Comparison of ENCODE assay signal across 8 cellular contexts in genomic region chr16:14301150-14302030, GRCh38.
DNase-seq lines count a peak whose midpoint lies in the region; ATAC-seq and TF ChIP-seq lines count a peak whose summit lies in the region.

No MANE protein-coding gene starts in this region.

- no peaks in the 10 kb centered on the region for H3K27me3 Mint-ChIP-seq in chondrocyte (ENCODE audit: low read depth)
- peaks cover 5% of the 10 kb centered on the region for H3K27me3 Mint-ChIP-seq in memory B cell

- H2AFZ ChIP-seq in OCI-LY7 (ENCODE audit: low read length): peak overlapping the region; percentile 45; the same call in 1 of the 2 replicates

- 1% methylated on average over 34 of the region's 34 CpGs for WGBS in urinary bladder

- peak overlapping the region; percentile 20 for H3K27ac ChIP-seq in OCI-LY7 (ENCODE audit: low read depth, low read length, poor library complexity, severe bottlenecking)
- peak overlapping the region; percentile 81 for H3K27ac ChIP-seq in urinary bladder (ENCODE audit: low read depth)

- peaks cover 15% of the 10 kb centered on the region for H4K20me1 ChIP-seq in OCI-LY7 (ENCODE audit: insufficient read depth, low read length)

- no peaks in the 10 kb centered on the region for H3K9me2 ChIP-seq in OCI-LY7 (ENCODE audit: insufficient read depth, low read length)

- no peaks in the 10 kb centered on the region for H3K36me3 Mint-ChIP-seq in chondrocyte (ENCODE audit: low read depth)
- H3K36me3 Mint-ChIP-seq in memory B cell: no peaks in the 10 kb centered on the region

- peak overlapping the region; percentile 70 for H3K4me3 ChIP-seq in OCI-LY7 (ENCODE audit: low read depth, low read length, poor library complexity, severe bottlenecking)
- H3K4me3 ChIP-seq in urinary bladder (ENCODE audit: low read depth, low read length): peak overlapping the region; percentile 96

- H3K4me1 ChIP-seq in OCI-LY7 (ENCODE audit: insufficient read depth, low read length, poor library complexity, severe bottlenecking) (peaks cover 41% of the 10 kb centered on the region), urinary bladder (ENCODE audit: insufficient read depth) (no peaks in the 10 kb centered on the region)

- H3K9me3 Mint-ChIP-seq in chondrocyte (ENCODE audit: low read depth): no peaks in the 10 kb centered on the region
- no peaks in the 10 kb centered on the region for H3K9me3 Mint-ChIP-seq in memory B cell

- DNase-seq in activated naive CD4-positive, alpha-beta T cell treated with Interleukin-2 at 50 U/mL for 16 hours: peak; percentile 9
- no peak for DNase-seq in activated naive CD4-positive, alpha-beta T cell (lab: John Stamatoyannopoulos, UW)
- DNase-seq in OCI-LY7 (ENCODE audit: low spot score) (no peak), chondrocyte (ENCODE audit: low spot score) (no peak), memory B cell (ENCODE audit: low spot score in 2 of 2) (no peak), activated gamma-delta T cell treated with Interleukin-2 at 50 U/mL for 16 hours (no peak)

- POLR2A ChIA-PET in OCI-LY7 (lab: Charles Lee): interaction anchor here (1.0 to 1.5 kb wide), 3 partner anchors 8 to 74 kb away, joined by 3 to 7 read pairs (median 6); no protein-coding TSS in a partner anchor

- H3K36me3 ChIP-seq in OCI-LY7 (ENCODE audit: insufficient read depth, low read length) (peaks cover 14% of the 10 kb centered on the region; the same call in 1 of the 2 replicates), urinary bladder (ENCODE audit: insufficient read depth) (no peaks in the 10 kb centered on the region)

- no peaks in the 10 kb centered on the region for H3K9me3 ChIP-seq in OCI-LY7 (ENCODE audit: low read length)

- peak overlapping the region; percentile 85 for H3K4me2 ChIP-seq in OCI-LY7 (ENCODE audit: low read length)

- TF ChIP-seq CTCF in OCI-LY7 (conservative IDR thresholded peaks at IDR 0.05; ENCODE audit: low read length) (no peak), chondrocyte (IDR thresholded peaks at IDR 0.05) (no peak)

- CTCF ChIA-PET in OCI-LY7 (lab: Charles Lee; ENCODE audit: unreplicated experiment): interaction anchor here (1.0 to 1.2 kb wide), 2 partner anchors 15 to 226 kb away, joined by 3 read pairs; no protein-coding TSS in a partner anchor

- peaks cover 43% of the 10 kb centered on the region for H3K79me2 ChIP-seq in OCI-LY7 (ENCODE audit: insufficient read depth, low read depth, low read length)

- H3K4me1 Mint-ChIP-seq in chondrocyte (ENCODE audit: low read depth) (peaks cover 39% of the 10 kb centered on the region), memory B cell (peaks cover 9% of the 10 kb centered on the region)

- BruUV-seq in OCI-LY7 (replicated peaks; lab: Mats Ljungman, UMichigan): no TSS peak

- intact Hi-C loops in OCI-LY7 (cut with micrococcal nuclease; ENCODE audit: unreplicated experiment): loop anchor here (1.0 to 2.0 kb wide), 4 partner anchors 75 to 331 kb away; partner anchors contain the start of gene BFAR

- H3K4me3 Mint-ChIP-seq in chondrocyte (ENCODE audit: unreplicated experiment): peak overlapping the region; percentile 72
- peak overlapping the region; percentile 81 for H3K4me3 Mint-ChIP-seq in memory B cell

- H3K27ac Mint-ChIP-seq in chondrocyte (ENCODE audit: unreplicated experiment): peak overlapping the region; percentile 88
- no peak overlapping the region for H3K27ac Mint-ChIP-seq in memory B cell

- ATAC-seq in memory B cell (ENCODE audit: low read depth) (no peak), HG03439 (IDR thresholded peaks at IDR 0.05; ENCODE audit: unreplicated experiment) (no peak)
